Comparison of ENCODE assay signal across 8 cellular contexts in the genomic region with DNA sequence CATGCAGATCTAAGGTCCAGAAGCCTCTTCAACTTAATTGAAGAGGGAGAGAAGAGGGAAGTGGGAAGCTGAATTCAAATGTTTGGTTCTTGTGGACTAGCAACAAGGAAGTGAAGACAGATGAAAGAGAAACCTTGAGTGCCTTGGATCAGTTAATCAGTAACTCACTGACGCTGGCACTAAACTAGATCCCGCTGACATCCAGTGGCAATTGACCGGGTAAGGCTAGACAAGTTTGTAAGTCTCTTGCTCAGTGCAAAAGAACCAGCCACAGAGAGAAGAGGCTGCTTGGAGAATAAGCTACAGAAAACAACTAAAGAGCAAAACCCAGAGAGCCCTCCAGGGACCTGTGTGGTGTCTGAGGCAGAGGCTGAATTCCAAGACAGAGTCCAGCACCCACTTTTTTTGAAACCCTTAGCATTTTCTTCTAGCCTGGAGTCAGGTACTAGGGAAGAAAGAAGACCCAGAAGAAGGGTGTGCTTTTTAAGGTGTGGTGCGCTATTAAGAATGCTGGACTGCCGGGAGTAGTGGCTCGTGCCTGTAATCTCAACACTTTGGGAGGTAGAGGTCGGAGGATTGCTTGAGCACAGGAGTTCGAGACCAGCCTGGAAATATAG. TPM values are rescaled to one million over a fixed set of nuclear protein-coding genes. Genes with fewer than 3 reads are reported as not detected.
DNase-seq lines count a peak whose midpoint lies in the region; ATAC-seq lines count a peak whose summit lies in the region.

No MANE protein-coding gene starts in this region.

- no peaks in the 10 kb centered on the region for H3K9me3 Mint-ChIP-seq in T-cell
- no peaks in the 10 kb centered on the region for H3K9me3 Mint-ChIP-seq in activated naive CD4-positive, alpha-beta T cell treated with anti-CD3 and anti-CD28 coated beads, Interleukin-2, amount 10 ng/mL, durations not matched to agents 7 days and 5 days

- ATAC-seq in GM18858 (IDR thresholded peaks at IDR 0.05; ENCODE audit: unreplicated experiment) (peak; percentile 92), HG02885 (IDR thresholded peaks at IDR 0.05; ENCODE audit: poor library complexity, unreplicated experiment) (peak; percentile 77), T-cell (replicated peaks in 1 of 4) (no peak)

- CTCF ChIA-PET in T-cell (lab: Charles Lee), result no interaction called here
- CTCF ChIA-PET in activated naive CD4-positive, alpha-beta T cell treated with anti-CD3 and anti-CD28 coated beads, Interleukin-2, amount 10 ng/mL, durations not matched to agents 7 days and 5 days (lab: Charles Lee), result interaction anchor here (1.0 kb wide), 1 partner anchor 18 kb away, joined by 4 read pairs; no protein-coding TSS in a partner anchor

- no peak overlapping the region for H3K4me3 Mint-ChIP-seq in T-cell
- no peak overlapping the region for H3K4me3 Mint-ChIP-seq in activated naive CD4-positive, alpha-beta T cell treated with anti-CD3 and anti-CD28 coated beads, Interleukin-2, amount 10 ng/mL, durations not matched to agents 7 days and 5 days

- peaks cover 36 to 43% of the 10 kb centered on the region in 2 donors for H3K27me3 Mint-ChIP-seq in T-cell
- peaks cover 46% of the 10 kb centered on the region for H3K27me3 Mint-ChIP-seq in activated naive CD4-positive, alpha-beta T cell treated with anti-CD3 and anti-CD28 coated beads, Interleukin-2, amount 10 ng/mL, durations not matched to agents 7 days and 5 days

- H3K4me1 Mint-ChIP-seq in T-cell, result peaks cover 0 to 5% (median 1%) of the 10 kb centered on the region in 3 donors
- H3K4me1 Mint-ChIP-seq in activated naive CD4-positive, alpha-beta T cell treated with anti-CD3 and anti-CD28 coated beads, Interleukin-2, amount 10 ng/mL, durations not matched to agents 7 days and 5 days, result peaks cover under 1% of the 10 kb centered on the region

- H3K36me3 Mint-ChIP-seq in T-cell, result no peaks in the 10 kb centered on the region
- no peaks in the 10 kb centered on the region for H3K36me3 Mint-ChIP-seq in activated naive CD4-positive, alpha-beta T cell treated with anti-CD3 and anti-CD28 coated beads, Interleukin-2, amount 10 ng/mL, durations not matched to agents 7 days and 5 days

- DNase-seq in NOMO-1 treated with DMSO at 0.1 percent for 48 hours (lab: John Stamatoyannopoulos, UW; ENCODE audit: unreplicated experiment) (peak; percentile 85), midbrain (lab: John Stamatoyannopoulos, UW) (peak; percentile 16), NCI-H2107 treated with DMSO at 0.1 percent for 48 hours (lab: John Stamatoyannopoulos, UW; ENCODE audit: unreplicated experiment) (no peak), T-cell (no peak)
- no peak for DNase-seq in activated CD8-positive, alpha-beta memory T cell treated with anti-CD3 and anti-CD28 coated beads, Interleukin-2, amount 50 U/mL, for 48 hours
- no peak for DNase-seq in activated naive CD4-positive, alpha-beta T cell treated with anti-CD3 and anti-CD28 coated beads, Interleukin-2, amount 10 ng/mL, durations not matched to agents 7 days and 5 days

- POLR2A ChIA-PET in T-cell (lab: Charles Lee), result interaction anchor here in 1 of 2 donors (0.6 kb wide), 1 partner anchor 660 kb away, joined by 3 read pairs; no protein-coding TSS in a partner anchor

- no peak overlapping the region for H3K27ac Mint-ChIP-seq in T-cell
- no peak overlapping the region for H3K27ac Mint-ChIP-seq in activated naive CD4-positive, alpha-beta T cell treated with anti-CD3 and anti-CD28 coated beads, Interleukin-2, amount 10 ng/mL, durations not matched to agents 7 days and 5 days

RNA-seq across cellular contexts. Expression of a gene that starts 6.9 kb away (rescaled TPM):
- total RNA-seq in T-cell, result under 1 TPM in 4 of 5 donors, not detected in 1; 0.06 to 0.12 (median 0.09) TPM

Comparison
In these comparisons a context has a peak if more than half of its experiments do, and no peak if none do; other contexts are left out.
1. ATAC-seq: peak in GM18858 (single experiment) and HG02885 (single experiment); none in T-cell (0 of 4).
2. DNase-seq: peak in NOMO-1 treated with DMSO at 0.1 percent for 48 hours (single experiment) and midbrain (single experiment); none in NCI-H2107 treated with DMSO at 0.1 percent for 48 hours (single experiment), activated CD8-positive, alpha-beta memory T cell treated with anti-CD3 and anti-CD28 coated beads, Interleukin-2, amount 50 U/mL, for 48 hours (single experiment), T-cell (0 of 34) and activated naive CD4-positive, alpha-beta T cell treated with anti-CD3 and anti-CD28 coated beads, Interleukin-2, amount 10 ng/mL, durations not matched to agents 7 days and 5 days (single experiment).